ENCODE assay signal across 8 cellular contexts in genomic region chr20:49218739-49219090, GRCh38. TPM values are rescaled to one million over a fixed set of nuclear protein-coding genes. Genes with fewer than 3 reads are reported as not detected.
DNase-seq lines count a peak whose midpoint lies in the region; ATAC-seq and TF ChIP-seq lines count a peak whose summit lies in the region.
"Not testable (repeated sequence)": the region's sequence is repeated elsewhere in the genome, so short reads cannot be mapped to it uniquely, and the experiment has no call there.

No MANE protein-coding gene starts in this region.

- WGBS in smooth muscle cell (ENCODE audit: low lambda C conversion rate): 77% methylated on average over 10 of the region's 13 CpGs

- BruUV-seq in PC-9 (replicated peaks; lab: Mats Ljungman, UMichigan): TSS peak; percentile 99

- ATAC-seq in Right ventricle myocardium superior (ENCODE audit: poor library complexity): peak; percentile 3

- H3K9me3 ChIP-seq in PC-9 (ENCODE audit: insufficient read depth, low read depth); muscle layer of duodenum (ENCODE audit: control insufficient read depth in 1 of 2, low read length in 2 of 2); smooth muscle cell (replicated peaks; ENCODE audit: low read depth): not testable (repeated sequence)

- H3K4me1 ChIP-seq in ACC112 (ENCODE audit: control insufficient read depth, insufficient read depth, low read length, unreplicated experiment); smooth muscle cell (ENCODE audit: low read depth): not testable (repeated sequence)
- H3K4me1 ChIP-seq in PC-9 (replicated peaks; ENCODE audit: insufficient read depth): peaks cover 12% of the 10 kb centered on the region
- peaks cover 7 to 11% of the 10 kb centered on the region in 2 donors for H3K4me1 ChIP-seq in muscle layer of duodenum (ENCODE audit: control insufficient read depth in 1 of 2, insufficient read depth in 2 of 2, low read length in 2 of 2)

- H3F3A ChIP-seq in PC-9 (ENCODE audit: insufficient read depth, low read depth); smooth muscle cell (ENCODE audit: low read depth): not testable (repeated sequence)

- POLR2A ChIA-PET in HEK293T (lab: Yijun Ruan, JAX): interaction anchor here (0.6 to 1.1 kb wide), 13 partner anchors 11 to 90 kb away, joined by 3 to 7 read pairs (median 4); no protein-coding TSS in a partner anchor
- POLR2A ChIA-PET in PC-9 (lab: Charles Lee; ENCODE audit: unreplicated experiment): interaction anchor here (0.6 to 1.1 kb wide), 3 partner anchors 100 to 297 kb away, joined by 3 to 5 read pairs (median 4); no protein-coding TSS in a partner anchor

- H4K20me1 ChIP-seq in PC-9 (ENCODE audit: insufficient read depth); smooth muscle cell (ENCODE audit: low read depth): not testable (repeated sequence)

- not testable (repeated sequence) for H3K9me2 ChIP-seq in PC-9 (ENCODE audit: insufficient read depth)

- H3K27ac ChIP-seq in ACC112 (ENCODE audit: low read depth, low read length) (peak overlapping the region; percentile 18; the same call in 1 of the 2 replicates), PC-9 (peak overlapping the region; percentile 53), muscle layer of duodenum (ENCODE audit: low read length) (peak overlapping the region; percentile 77), smooth muscle cell (ENCODE audit: low read depth) (peak overlapping the region; percentile 71)

- CTCF ChIA-PET in HEK293T (lab: Yijun Ruan, JAX) (interaction anchor here (1.0 kb wide), 1 partner anchor 86 kb away, joined by 3 read pairs; no protein-coding TSS in a partner anchor), PC-9 (lab: Charles Lee) (interaction anchor here (0.6 to 0.7 kb wide), 3 partner anchors 30 to 42 kb away, joined by 3 to 16 read pairs (median 3); no protein-coding TSS in a partner anchor)

- H3K27me3 ChIP-seq in ACC112 (ENCODE audit: insufficient read depth, low read length); PC-9 (ENCODE audit: insufficient read depth, low read depth); muscle layer of duodenum (ENCODE audit: low read depth, low read length); smooth muscle cell (ENCODE audit: low read depth): not testable (repeated sequence)

- intact Hi-C loops in PC-9 (cut with micrococcal nuclease; ENCODE audit: unreplicated experiment): not testable (repeated sequence)
- intact Hi-C loops in Right ventricle myocardium superior (cut with DNase I): loop anchor here (2.0 kb wide), 1 partner anchor 30 kb away; the partner anchor contains the start of gene STAU1

- not testable (repeated sequence) for DNase-seq in HEK293T (ENCODE audit: extremely low spot score); choroid plexus epithelial cell (ENCODE audit: low read depth); smooth muscle cell (lab: John Stamatoyannopoulos, UW; ENCODE audit: unreplicated experiment)
- DNase-seq in PC-9 (peak in 1 of 2 experiments; percentile 14), Right ventricle myocardium superior (peak; percentile 60)
- peak; percentile 32 for DNase-seq in activated T-cell treated with anti-CD3 and anti-CD28 coated beads, Interleukin-2, amount 50 U/mL, for 1 hour

- peak overlapping the region; percentile 55 for H3K4me2 ChIP-seq in PC-9
- H3K4me2 ChIP-seq in smooth muscle cell: peak overlapping the region; percentile 83

- not testable (repeated sequence) for H3K36me3 ChIP-seq in ACC112 (ENCODE audit: insufficient read depth, low read length)
- H3K36me3 ChIP-seq in PC-9 (ENCODE audit: low read depth): peaks cover 24% of the 10 kb centered on the region
- peaks cover 9 to 24% of the 10 kb centered on the region in 2 donors for H3K36me3 ChIP-seq in muscle layer of duodenum (ENCODE audit: control insufficient read depth in 1 of 2, insufficient read depth in 2 of 2, low read length in 2 of 2)
- peaks cover 14% of the 10 kb centered on the region for H3K36me3 ChIP-seq in smooth muscle cell (ENCODE audit: low read depth)

- H3K79me2 ChIP-seq in ACC112 (ENCODE audit: control insufficient read depth, insufficient read depth, low read length, unreplicated experiment): peaks cover 19% of the 10 kb centered on the region
- peaks cover 27% of the 10 kb centered on the region for H3K79me2 ChIP-seq in PC-9 (ENCODE audit: low read depth)
- H3K79me2 ChIP-seq in smooth muscle cell (ENCODE audit: low read depth): peaks cover 18% of the 10 kb centered on the region

- not testable (repeated sequence) for TF ChIP-seq CTCF in PC-9 (conservative IDR thresholded peaks at IDR 0.05); choroid plexus epithelial cell (conservative IDR thresholded peaks at IDR 0.05; ENCODE audit: low read depth, low read length); smooth muscle cell (IDR thresholded peaks at IDR 0.05; ENCODE audit: borderline replicate concordance, insufficient read depth, poor library complexity, severe bottlenecking)

- H3K4me3 ChIP-seq in ACC112 (ENCODE audit: low read depth, low read length): peak overlapping the region; percentile 88; the same call in 1 of the 2 replicates
- H3K4me3 ChIP-seq in PC-9: peak overlapping the region; percentile 71; the same call in 1 of the 2 replicates
- peak overlapping the region; percentile 99 for H3K4me3 ChIP-seq in choroid plexus epithelial cell (ENCODE audit: low read depth, low read length)
- peak overlapping the region; percentile 71 to 94 for H3K4me3 ChIP-seq in muscle layer of duodenum (ENCODE audit: low read depth in 1 of 2, low read length in 2 of 2)
- peak overlapping the region; percentile 78 for H3K4me3 ChIP-seq in smooth muscle cell

- H2AFZ ChIP-seq in ACC112 (ENCODE audit: low read length, unreplicated experiment) (peak overlapping the region; percentile 35), PC-9 (peak overlapping the region; percentile 71)
- H2AFZ ChIP-seq in smooth muscle cell (ENCODE audit: low read depth): not testable (repeated sequence)

- peak overlapping the region; percentile 71 for H3K9ac ChIP-seq in smooth muscle cell (ENCODE audit: low read depth)

TF ChIP-seq in HEK293T, 16 proteins besides CTCF, POLR2A, EP300 and RAD21:
- peak; percentile 64 for TF ChIP-seq ZNF384 (IDR thresholded peaks at IDR 0.05)

RNA-seq across cellular contexts. Expression of gene DDX27, which starts 0.5 kb away (rescaled TPM):
- total RNA-seq in PC-9 (2021): 50.6 and 64.4 TPM in 2 replicates
- 12.2 TPM for total RNA-seq in Right ventricle myocardium superior
- total RNA-seq in smooth muscle cell: 19.6 and 20.7 TPM in 2 replicates
- 28.3 and 39.3 TPM in 2 replicates for polyA plus RNA-seq in smooth muscle cell

RNA-seq across cellular contexts. Expression of gene STAU1, which starts 30.6 kb away (rescaled TPM):
- total RNA-seq in PC-9 (2021): 127 and 153 TPM in 2 replicates
- 49.1 TPM for total RNA-seq in Right ventricle myocardium superior
- total RNA-seq in smooth muscle cell: 42.2 and 44.7 TPM in 2 replicates
- 45.1 and 48.2 TPM in 2 replicates for polyA plus RNA-seq in smooth muscle cell

RNA-seq across cellular contexts. Expression of gene ZNFX1, which starts 59.1 kb away (rescaled TPM):
- total RNA-seq in PC-9 (2021) (24.1 and 29.7 TPM in 2 replicates), Right ventricle myocardium superior (19.8 TPM), smooth muscle cell (15.9 and 17.4 TPM in 2 replicates)
- polyA plus RNA-seq in smooth muscle cell: 16.4 and 18.0 TPM in 2 replicates

Comparison
In these comparisons a context has a peak if more than half of its experiments do, and no peak if none do; other contexts are left out.
1. H3K27ac ChIP-seq: peak in every context shown above with its lines; median percentile 77 in muscle layer of duodenum; 71 in smooth muscle cell; 53 in PC-9; 18 in ACC112.